ENCODE assay signal across 21 cellular contexts in genomic region chr12:111224196-111225066, GRCh38.
DNase-seq lines count a peak whose midpoint lies in the region; ATAC-seq and TF ChIP-seq lines count a peak whose summit lies in the region.
"Had no signal": no experiment of that assay in that cellular context is flagged by ENCODE, and none has a peak within 500 bp of the region (broad histone marks: within the 10 kb centered on the region; RNA-seq: fewer than 3 reads in every experiment).

No MANE protein-coding gene starts in this region.

- no peaks in the 10 kb centered on the region for H4K20me1 ChIP-seq in BLaER1 treated with 17β-estradiol and CSF1 and Interleukin-3, amounts not matched to agents 10 nM and 100 nM

- DNase-seq in Kasumi-1 (lab: John Stamatoyannopoulos, UW) (peak; percentile 91 to 95), NT2/D1 (ENCODE audit: low read depth, low spot score) (no peak), glutamatergic neuron (no peak), CD14-positive monocyte (ENCODE audit: low spot score) (no peak), MV-4-11 (lab: John Stamatoyannopoulos, UW) (no peak)
- DNase-seq: activated gamma-delta T cell; DMS79 treated with DMSO at 0.1 percent for 48 hours; foreskin melanocyte; H9; hypothalamus; NCI-H2029; NCI-H446 treated with DMSO at 0.1 percent for 48 hours; psoas muscle; stimulated activated naive CD8-positive, alpha-beta T cell treated with anti-CD3 and anti-CD28 coated beads, Interleukin-15, Interleukin-2, amounts not matched to agents 100 U/mL and 50 U/mL, for 24 hours; thyroid gland had no signal

- H3K4me1 ChIP-seq in BLaER1 treated with 17β-estradiol and CSF1 and Interleukin-3, amounts not matched to agents 10 nM and 100 nM = peaks cover 5 to 25% (median 13%) of the 10 kb centered on the region in 10 experiments; a peak in 17 of 20 replicates
- peaks cover 3% of the 10 kb centered on the region for H3K4me1 ChIP-seq in NT2/D1 (ENCODE audit: insufficient read depth, insufficient read length)
- H3K4me1 ChIP-seq: psoas muscle, thyroid gland had no signal

- H3K9ac ChIP-seq in BLaER1 treated with 17β-estradiol and CSF1 and Interleukin-3, amounts not matched to agents 10 nM and 100 nM = no peak overlapping the region; a peak in 2 of 22 replicates
- peak overlapping the region; percentile 52 for H3K9ac ChIP-seq in NT2/D1 (ENCODE audit: insufficient read length, low read depth)

- no peaks in the 10 kb centered on the region for H3K27me3 ChIP-seq in BLaER1 treated with 17β-estradiol and CSF1 and Interleukin-3, amounts not matched to agents 10 nM and 100 nM
- no peaks in the 10 kb centered on the region for H3K27me3 ChIP-seq in NT2/D1 (ENCODE audit: insufficient read depth, insufficient read length)
- H3K27me3 ChIP-seq: neutrophil, thyroid gland had no signal

- H3K27ac Mint-ChIP-seq in glutamatergic neuron (ENCODE audit: unreplicated experiment) = peak overlapping the region; percentile 11
- peak overlapping the region in 3 of 7 donors; percentile 40 to 57 (median 50) for H3K27ac Mint-ChIP-seq in CD14-positive monocyte
- H3K27ac Mint-ChIP-seq: H9; T-helper 1 cell treated with Interleukin-12 subunit alpha and Interleukin-12 subunit beta and Interleukin-4 antibody, amounts not matched to agents 30 μg/mL and 1 μg/mL, for 36 hours had no signal

- peak overlapping the region in 10 of 11 experiments; percentile 7 to 64 (median 48); a peak in 16 of 22 replicates for H3K4me2 ChIP-seq in BLaER1 treated with 17β-estradiol and CSF1 and Interleukin-3, amounts not matched to agents 10 nM and 100 nM

- TF ChIP-seq CTCF in glutamatergic neuron (IDR thresholded peaks at IDR 0.05; ENCODE audit: partially characterized antibody, unreplicated experiment) = no peak
- TF ChIP-seq CTCF in CD14-positive monocyte (IDR thresholded peaks at IDR 0.05) = no peak

- peak overlapping the region in 1 of 11 experiments; percentile 26; a peak in 1 of 22 replicates for H3K27ac ChIP-seq in BLaER1 treated with 17β-estradiol and CSF1 and Interleukin-3, amounts not matched to agents 10 nM and 100 nM
- H3K27ac ChIP-seq: neutrophil, psoas muscle, skin epidermis, thyroid gland, VCaP had no signal

- H3K9me3 ChIP-seq in BLaER1 treated with 17β-estradiol and CSF1 and Interleukin-3, amounts not matched to agents 10 nM and 100 nM (replicated peaks in 1 of 11) = no peaks in the 10 kb centered on the region
- H3K9me3 ChIP-seq in NT2/D1 (ENCODE audit: insufficient read depth, low read length) = no peaks in the 10 kb centered on the region
- H3K9me3 ChIP-seq: neutrophil, psoas muscle, thyroid gland had no signal

- H3K36me3 Mint-ChIP-seq in glutamatergic neuron (ENCODE audit: unreplicated experiment) (no peaks in the 10 kb centered on the region), CD14-positive monocyte (no peaks in the 10 kb centered on the region)

- peaks cover 6% of the 10 kb centered on the region for H3K27me3 Mint-ChIP-seq in glutamatergic neuron (ENCODE audit: unreplicated experiment)
- peaks cover 0 to 2% (median 1%) of the 10 kb centered on the region in 3 donors for H3K27me3 Mint-ChIP-seq in CD14-positive monocyte (ENCODE audit: low read depth in 3 of 3)

- intact Hi-C loops in CD14-positive monocyte (cut with micrococcal nuclease) = no loop called here

- no peaks in the 10 kb centered on the region for H3K9me3 Mint-ChIP-seq in glutamatergic neuron (ENCODE audit: unreplicated experiment)
- no peaks in the 10 kb centered on the region for H3K9me3 Mint-ChIP-seq in CD14-positive monocyte
- H3K9me3 Mint-ChIP-seq: H9; T-helper 1 cell treated with Interleukin-12 subunit alpha and Interleukin-12 subunit beta and Interleukin-4 antibody, amounts not matched to agents 30 μg/mL and 1 μg/mL, for 36 hours had no signal

- no peaks in the 10 kb centered on the region for H3K36me3 ChIP-seq in BLaER1 treated with 17β-estradiol and CSF1 and Interleukin-3, amounts not matched to agents 10 nM and 100 nM
- no peaks in the 10 kb centered on the region for H3K36me3 ChIP-seq in NT2/D1 (ENCODE audit: insufficient read depth, insufficient read length, low read length)
- H3K36me3 ChIP-seq: neutrophil, thyroid gland had no signal

- no peak for ATAC-seq in HG02840 (IDR thresholded peaks at IDR 0.05; ENCODE audit: low FRiP score, unreplicated experiment)
- ATAC-seq: psoas muscle; stimulated activated naive CD8-positive, alpha-beta T cell treated with anti-CD3 and anti-CD28 coated beads, Interleukin-15, Interleukin-2, amounts not matched to agents 100 U/mL and 50 U/mL, for 24 hours had no signal

- H3K4me1 Mint-ChIP-seq in glutamatergic neuron (ENCODE audit: low read depth, unreplicated experiment) (peaks cover 10% of the 10 kb centered on the region), CD14-positive monocyte (peaks cover 40% of the 10 kb centered on the region)

- H3K4me3 Mint-ChIP-seq in glutamatergic neuron (ENCODE audit: unreplicated experiment) (no peak overlapping the region), CD14-positive monocyte (peak overlapping the region in 1 of 2 donors; percentile 51)
- H3K4me3 Mint-ChIP-seq: H9; T-helper 1 cell treated with Interleukin-12 subunit alpha and Interleukin-12 subunit beta and Interleukin-4 antibody, amounts not matched to agents 30 μg/mL and 1 μg/mL, for 36 hours had no signal

- no peak overlapping the region for H3K4me3 ChIP-seq in BLaER1 treated with 17β-estradiol and CSF1 and Interleukin-3, amounts not matched to agents 10 nM and 100 nM
- H3K4me3 ChIP-seq in NT2/D1 (ENCODE audit: insufficient read length, low read depth) = no peak overlapping the region
- H3K4me3 ChIP-seq: psoas muscle, skin epidermis, thyroid gland had no signal

Comparison
In these comparisons a context has a peak if more than half of its experiments do, and no peak if none do; other contexts are left out.
1. DNase-seq: peak in Kasumi-1 (2 of 2); none in NT2/D1 (single experiment), glutamatergic neuron (single experiment), CD14-positive monocyte (single experiment) and MV-4-11 (single experiment).